Comparison of ENCODE assay signal across 8 cellular contexts in genomic region chr3:97823503-97824004, GRCh38. TPM values are rescaled to one million over a fixed set of nuclear protein-coding genes. Genes with fewer than 3 reads are reported as not detected.
A peak's percentile ranks its signal among the peaks of the same experiment; 100 is the strongest.
DNase-seq lines count a peak whose midpoint lies in the region; ATAC-seq and TF ChIP-seq lines count a peak whose summit lies in the region.

No MANE protein-coding gene starts in this region.

- no peak overlapping the region for H3K23ac ChIP-seq in trophoblast cell (ENCODE audit: low read length)

- no peak overlapping the region for H4K91ac ChIP-seq in trophoblast cell (ENCODE audit: low read depth, low read length)

- no peak for TF ChIP-seq CTCF in CD8-positive, alpha-beta T cell (IDR thresholded peaks at IDR 0.05)
- TF ChIP-seq CTCF in PC-3 (conservative IDR thresholded peaks at IDR 0.05; ENCODE audit: low read depth, low read length) (no peak), esophagus squamous epithelium (IDR thresholded peaks at IDR 0.05) (no peak)

- no peak overlapping the region for H2BK12ac ChIP-seq in trophoblast cell (ENCODE audit: low read length)

- H3K27ac ChIP-seq in CD8-positive, alpha-beta T cell (ENCODE audit: low read depth, low read length): no peak overlapping the region
- H3K27ac ChIP-seq in PC-3 (ENCODE audit: low read length) (no peak overlapping the region), esophagus squamous epithelium (peak overlapping the region; percentile 47 to 96 (median 92)), trophoblast cell (ENCODE audit: low read depth, low read length) (no peak overlapping the region)

- no peak for ATAC-seq in CD8-positive, alpha-beta T cell
- ATAC-seq in PC-3: no peak
- ATAC-seq in GM21447 (IDR thresholded peaks at IDR 0.05; ENCODE audit: unreplicated experiment): no peak
- ATAC-seq in HG03159 (IDR thresholded peaks at IDR 0.05; ENCODE audit: unreplicated experiment): no peak

- H3K9me2 ChIP-seq in PC-3 (replicated peaks; ENCODE audit: low read length): no peaks in the 10 kb centered on the region

- WGBS in esophagus squamous epithelium, 2 donors: 22 to 36% methylated on average over 7 of the region's 7 CpGs
- no CpG with 5 or more reads among the region's 7 CpGs for WGBS in trophoblast cell (ENCODE audit: extremely low coverage, insufficient coverage, insufficient read length)

- CTCF ChIA-PET in CD8-positive, alpha-beta T cell (lab: Charles Lee): interaction anchor here (1.5 kb wide), 1 partner anchor 10 kb away, joined by 4 read pairs; no protein-coding TSS in a partner anchor
- CTCF ChIA-PET in PC-3 (lab: Charles Lee): no interaction called here

- H3K4me2 ChIP-seq in PC-3 (ENCODE audit: low read length) (peak overlapping the region; percentile 89), trophoblast cell (ENCODE audit: low read length) (peak overlapping the region; percentile 8)

- peaks cover 41% of the 10 kb centered on the region for H3K79me2 ChIP-seq in PC-3 (ENCODE audit: low read length)
- peaks cover 2% of the 10 kb centered on the region for H3K79me2 ChIP-seq in trophoblast cell (ENCODE audit: control insufficient read depth, insufficient read depth, low read length, poor library complexity)

- H4K20me1 ChIP-seq in PC-3 (ENCODE audit: low read length): no peaks in the 10 kb centered on the region

- H2BK120ac ChIP-seq in trophoblast cell (ENCODE audit: insufficient read depth, low read length, poor library complexity): no peak overlapping the region

- POLR2A ChIA-PET in CD8-positive, alpha-beta T cell (lab: Charles Lee): no interaction called here
- POLR2A ChIA-PET in PC-3 (lab: Charles Lee; ENCODE audit: unreplicated experiment): no interaction called here

- H3K36me3 Mint-ChIP-seq in CD8-positive, alpha-beta T cell: peaks cover 3% of the 10 kb centered on the region

- H4K12ac ChIP-seq in trophoblast cell (ENCODE audit: low read depth, low read length): no peak overlapping the region

- H3K9me3 ChIP-seq in CD8-positive, alpha-beta T cell (ENCODE audit: low read length): no peaks in the 10 kb centered on the region
- no peaks in the 10 kb centered on the region for H3K9me3 ChIP-seq in PC-3 (ENCODE audit: low read length)
- H3K9me3 ChIP-seq in esophagus squamous epithelium: no peaks in the 10 kb centered on the region
- no peaks in the 10 kb centered on the region for H3K9me3 ChIP-seq in trophoblast cell (ENCODE audit: insufficient read depth, low read depth, low read length)

- H3K4me3 Mint-ChIP-seq in CD8-positive, alpha-beta T cell: peak overlapping the region; percentile 95

- no peaks in the 10 kb centered on the region for H3K36me3 ChIP-seq in CD8-positive, alpha-beta T cell (ENCODE audit: insufficient read depth, low read length)
- no peaks in the 10 kb centered on the region for H3K36me3 ChIP-seq in PC-3 (ENCODE audit: low read depth, low read length)
- no peaks in the 10 kb centered on the region for H3K36me3 ChIP-seq in esophagus squamous epithelium
- H3K36me3 ChIP-seq in trophoblast cell (ENCODE audit: control insufficient read depth in 1 of 2, insufficient read depth in 2 of 2, low read length in 2 of 2): no peaks in the 10 kb centered on the region

- peaks cover 11% of the 10 kb centered on the region for H3K4me1 ChIP-seq in CD8-positive, alpha-beta T cell (ENCODE audit: insufficient read depth, low read length)
- peaks cover 15% of the 10 kb centered on the region; the same call in 1 of the 2 replicates for H3K4me1 ChIP-seq in PC-3 (ENCODE audit: insufficient read depth, low read length)
- H3K4me1 ChIP-seq in esophagus squamous epithelium: peaks cover 7 to 62% (median 14%) of the 10 kb centered on the region in 3 donors
- no peaks in the 10 kb centered on the region for H3K4me1 ChIP-seq in trophoblast cell (ENCODE audit: control insufficient read depth in 1 of 2, insufficient read depth in 2 of 2, low read length in 2 of 2)

- no peak for TF ChIP-seq POLR2A in esophagus squamous epithelium (IDR thresholded peaks at IDR 0.05)

- no peak overlapping the region for H3K14ac ChIP-seq in trophoblast cell (ENCODE audit: low read length)

- no peak overlapping the region for H2BK5ac ChIP-seq in trophoblast cell (ENCODE audit: low read depth, low read length, poor library complexity)

- no peak overlapping the region for H3K4me3 ChIP-seq in CD8-positive, alpha-beta T cell (ENCODE audit: low read depth, low read length)
- H3K4me3 ChIP-seq in PC-3 (ENCODE audit: low read length) (peak overlapping the region; percentile 80), esophagus squamous epithelium (peak overlapping the region; percentile 66 to 95 (median 92)), trophoblast cell (ENCODE audit: low read depth, low read length) (no peak overlapping the region)

- DNase-seq in CD8-positive, alpha-beta T cell: no peak
- no peak for DNase-seq in PC-3
- no peak for DNase-seq in esophagus squamous epithelium (lab: John Stamatoyannopoulos, UW)
- DNase-seq in trophoblast cell: peak in 1 of 2 donors; percentile 14
- no peak for DNase-seq in globus pallidus (ENCODE audit: low spot score)
- DNase-seq in LoVo (ENCODE audit: low spot score): no peak

- no peaks in the 10 kb centered on the region for H3F3A ChIP-seq in PC-3 (ENCODE audit: low read length, unreplicated experiment)

- no peak overlapping the region for H3K18ac ChIP-seq in trophoblast cell (ENCODE audit: low read length)

- intact Hi-C loops in CD8-positive, alpha-beta T cell (cut with DNase I, micrococcal nuclease): loop anchor here (2.0 to 10.0 kb wide), 5 partner anchors 61 to 1994 kb away; partner anchors contain the start of genes ARL6 (in 1 of the 2), CMSS1 (in 1 of the 2) and CPOX (in 1 of the 2)
- intact Hi-C loops in PC-3 (cut with micrococcal nuclease): loop anchor here (2.0 kb wide), 1 partner anchor 39 kb away; no protein-coding TSS in a partner anchor
- intact Hi-C loops in esophagus squamous epithelium (cut with DNase I): no loop called here

- no peaks in the 10 kb centered on the region for H3K27me3 ChIP-seq in CD8-positive, alpha-beta T cell (ENCODE audit: insufficient read depth, low read length)
- H3K27me3 ChIP-seq in PC-3 (ENCODE audit: low read length): no peaks in the 10 kb centered on the region
- H3K27me3 ChIP-seq in esophagus squamous epithelium: no peaks in the 10 kb centered on the region
- no peaks in the 10 kb centered on the region for H3K27me3 ChIP-seq in trophoblast cell (ENCODE audit: insufficient read depth, low read length)

- H3K4me1 Mint-ChIP-seq in CD8-positive, alpha-beta T cell (ENCODE audit: low read depth): peaks cover 21% of the 10 kb centered on the region

- H3K9me3 Mint-ChIP-seq in CD8-positive, alpha-beta T cell: no peaks in the 10 kb centered on the region

- BruUV-seq in PC-3 (replicated peaks; lab: Mats Ljungman, UMichigan): no TSS peak

- peak overlapping the region; percentile 100 for H2AFZ ChIP-seq in PC-3 (ENCODE audit: low read length)
- no peak overlapping the region for H2AFZ ChIP-seq in trophoblast cell (ENCODE audit: insufficient read depth, low read length, poor library complexity)

- H3K27me3 Mint-ChIP-seq in CD8-positive, alpha-beta T cell (ENCODE audit: low read depth): peaks cover 5% of the 10 kb centered on the region

- no peak overlapping the region for H3K27ac Mint-ChIP-seq in CD8-positive, alpha-beta T cell

- H3K79me1 ChIP-seq in trophoblast cell (ENCODE audit: low read length): peaks cover 4% of the 10 kb centered on the region

- no peak overlapping the region for H2AK5ac ChIP-seq in trophoblast cell (ENCODE audit: low read length)

- no peak overlapping the region for H4K8ac ChIP-seq in trophoblast cell (ENCODE audit: low read depth, low read length)

- H3K9ac ChIP-seq in PC-3 (ENCODE audit: low read length) (peak overlapping the region; percentile 77; the same call in 1 of the 2 replicates), trophoblast cell (ENCODE audit: low read length) (no peak overlapping the region)

- H3K4ac ChIP-seq in trophoblast cell (ENCODE audit: low read depth, low read length): no peak overlapping the region

RNA-seq across cellular contexts. Expression of gene CRYBG3, which starts 1.7 kb away (rescaled TPM):
- total RNA-seq in CD8-positive, alpha-beta T cell: 1 to 10 TPM in 1 of 2 experiments, under 1 TPM in 1; 1.00 to 1.1 TPM
- total RNA-seq in PC-3 (2014; rRNA removed) (11.4 and 12.2 TPM in 2 replicates), esophagus squamous epithelium (10 to 100 TPM; 16.4 to 33.4 (median 21.6) TPM)
- 2.9 and 3.0 TPM in 2 replicates for polyA plus RNA-seq in trophoblast cell (2013)

RNA-seq across cellular contexts. Expression of gene ARL6, which starts 59.0 kb away (rescaled TPM):
- 1 to 10 TPM in 1 of 2 experiments, under 1 TPM in 1; 0.97 to 1.1 TPM for total RNA-seq in CD8-positive, alpha-beta T cell
- 3.2 and 12.1 TPM in 2 replicates for total RNA-seq in PC-3 (2014; rRNA removed)
- total RNA-seq in esophagus squamous epithelium: 1 to 10 TPM; 3.6 to 5.9 (median 4.1) TPM
- 3.0 and 3.5 TPM in 2 replicates for polyA plus RNA-seq in trophoblast cell (2013)

Comparison
In these comparisons a context has a peak if more than half of its experiments do, and no peak if none do; other contexts are left out.
1. H3K27ac ChIP-seq: peak in esophagus squamous epithelium (4 of 4); none in CD8-positive, alpha-beta T cell (single experiment), PC-3 (single experiment) and trophoblast cell (single experiment).
2. H3K4me3 ChIP-seq: peak in PC-3 (single experiment) and esophagus squamous epithelium (4 of 4); none in CD8-positive, alpha-beta T cell (single experiment) and trophoblast cell (single experiment).